In genomic region chr14:67673451-67673850, GRCh38 we compare ENCODE assay signal across 1 cellular context.
TF ChIP-seq lines count a peak whose summit lies in the region.

No MANE protein-coding gene starts in this region.

TF ChIP-seq in GM23338, 12 proteins besides CTCF, POLR2A, EP300 and RAD21 (continued from another document):
- TF ChIP-seq ZNF462 (CRISPR knock-in tag; IDR thresholded peaks at IDR 0.05) = no peak
- TF ChIP-seq JUNB (IDR thresholded peaks at IDR 0.05; ENCODE audit: unreplicated experiment) = no peak
- TF ChIP-seq ZNF114 (CRISPR knock-in tag; IDR thresholded peaks at IDR 0.05) = no peak
- no peak for TF ChIP-seq EZH2phosphoT487 (IDR thresholded peaks at IDR 0.05; ENCODE audit: unreplicated experiment)
- no peak for TF ChIP-seq ETS1 (IDR thresholded peaks at IDR 0.05)
- no peak for TF ChIP-seq EZH2 (IDR thresholded peaks at IDR 0.05; ENCODE audit: low read depth, unreplicated experiment)
- TF ChIP-seq NANOG (IDR thresholded peaks at IDR 0.05; ENCODE audit: borderline replicate concordance) = no peak
- TF ChIP-seq POLR2AphosphoS5 (IDR thresholded peaks at IDR 0.05; ENCODE audit: low read depth) = no peak
